In genomic region chr9:33076360-33077004, GRCh38 we compare ENCODE assay signal across 8 cellular contexts. TPM values are rescaled to one million over a fixed set of nuclear protein-coding genes. Genes with fewer than 3 reads are reported as not detected.
DNase-seq lines count a peak whose midpoint lies in the region; ATAC-seq lines count a peak whose summit lies in the region.

Gene SMU1 (minus strand): TSS chr9:33076674. CDS start chr9:33076608, 66 bp downstream.

- peak within 1 kb of the TSS; percentile 95 for H3K27ac Mint-ChIP-seq in dendritic cell treated with granulocyte-macrophage colony-stimulating factor and Interleukin-4, amounts not matched to agents 40 ng/mL and 50 ng/mL, for 4 days

- H3K4me1 Mint-ChIP-seq in dendritic cell treated with granulocyte-macrophage colony-stimulating factor and Interleukin-4, amounts not matched to agents 40 ng/mL and 50 ng/mL, for 4 days (ENCODE audit: low read depth) = peaks cover 16% of the 10 kb centered on the region

- H3K36me3 Mint-ChIP-seq in dendritic cell treated with granulocyte-macrophage colony-stimulating factor and Interleukin-4, amounts not matched to agents 40 ng/mL and 50 ng/mL, for 4 days (ENCODE audit: low read depth) = peaks cover 43% of the 10 kb centered on the region

- H3K27me3 Mint-ChIP-seq in dendritic cell treated with granulocyte-macrophage colony-stimulating factor and Interleukin-4, amounts not matched to agents 40 ng/mL and 50 ng/mL, for 4 days = no peaks in the 10 kb centered on the region

- H3K4me3 Mint-ChIP-seq in dendritic cell treated with granulocyte-macrophage colony-stimulating factor and Interleukin-4, amounts not matched to agents 40 ng/mL and 50 ng/mL, for 4 days = peak within 1 kb of the TSS; percentile 93

- intact Hi-C loops in dendritic cell treated with granulocyte-macrophage colony-stimulating factor and Interleukin-4, amounts not matched to agents 40 ng/mL and 50 ng/mL, for 4 days (cut with micrococcal nuclease) = loop anchor here (1.0 to 10.0 kb wide), 3 partner anchors 34 to 188 kb away; partner anchors contain the start of genes BAG1 and DNAJA1

- ATAC-seq in GM19372 (IDR thresholded peaks at IDR 0.05; ENCODE audit: low read depth, unreplicated experiment) = peak; percentile 99
- peak; percentile 98 for ATAC-seq in HG03558 (IDR thresholded peaks at IDR 0.05; ENCODE audit: extremely low read depth, unreplicated experiment)
- peak; percentile 96 for ATAC-seq in left lobe of liver

- DNase-seq in C1 segment of cervical spinal cord (lab: John Stamatoyannopoulos, UW) (peak; percentile 62 to 97 (median 94)), NCI-H748 treated with DMSO at 0.1 percent for 48 hours (lab: John Stamatoyannopoulos, UW) (peak; percentile 95), left lobe of liver (ENCODE audit: low spot score) (peak; percentile 97)
- DNase-seq in activated CD4-positive, alpha-beta T cell treated with anti-CD3 and anti-CD28 coated beads, Interleukin-2, amount 50 U/mL, for 24 hours (ENCODE audit: low read depth in 1 of 2, low spot score in 1 of 2) = peak; percentile 83 to 95
- DNase-seq in stimulated activated CD4-positive, alpha-beta T cell treated with anti-CD3 and anti-CD28 coated beads, Interleukin-2, amount 100 ng/mL, for 4 hours (ENCODE audit: low read depth) = peak; percentile 94

- no peaks in the 10 kb centered on the region for H3K9me3 Mint-ChIP-seq in dendritic cell treated with granulocyte-macrophage colony-stimulating factor and Interleukin-4, amounts not matched to agents 40 ng/mL and 50 ng/mL, for 4 days

RNA-seq across cellular contexts. Expression of gene SMU1, which starts in this region (rescaled TPM):
- 7.0 TPM for total RNA-seq in left lobe of liver

Comparison
In these comparisons a context has a peak if more than half of its experiments do, and no peak if none do; other contexts are left out.
1. Peak in every context shown above with its lines: DNase-seq and ATAC-seq.